ENCODE assay signal across 9 cellular contexts in genomic region chr20:17964632-17965031, GRCh38. TPM values are rescaled to one million over a fixed set of nuclear protein-coding genes. Genes with fewer than 3 reads are reported as not detected.
A peak's percentile ranks its signal among the peaks of the same experiment; 100 is the strongest.
DNase-seq lines count a peak whose midpoint lies in the region; ATAC-seq, FAIRE-seq and TF ChIP-seq lines count a peak whose summit lies in the region.
"Had no signal": no experiment of that assay in that cellular context is flagged by ENCODE, and none has a peak within 500 bp of the region (broad histone marks: within the 10 kb centered on the region; RNA-seq: fewer than 3 reads in every experiment).

No MANE protein-coding gene starts in this region.

- H3K27ac Mint-ChIP-seq in T-cell, result peak overlapping the region; percentile 76 to 82

- ATAC-seq in HCT116, result no peak
- no peak for ATAC-seq in T-cell (replicated peaks in 1 of 4)
- no peak for ATAC-seq in foreskin keratinocyte
- no peak for ATAC-seq in HG03520 (IDR thresholded peaks at IDR 0.05; ENCODE audit: unreplicated experiment)

- intact Hi-C loops in HCT116 (cut with micrococcal nuclease), result loop anchor here (10.0 kb wide), 1 partner anchor 310 kb away; no protein-coding TSS in a partner anchor

- no peaks in the 10 kb centered on the region for H3K27me3 Mint-ChIP-seq in T-cell

- no peak for TF ChIP-seq POLR2A in HCT116 (IDR thresholded peaks at IDR 0.05; ENCODE audit: borderline replicate concordance, extremely low read depth, insufficient read depth, insufficient read length)

- H3K9me2 ChIP-seq in HCT116 (ENCODE audit: insufficient read depth), result no peaks in the 10 kb centered on the region

- H3K9me3 Mint-ChIP-seq in T-cell, result no peaks in the 10 kb centered on the region

- H3K36me3 ChIP-seq in HCT116 (ENCODE audit: control insufficient read depth in 1 of 2, insufficient read depth in 2 of 2, low read length in 2 of 2) (peaks cover 3 to 30% of the 10 kb centered on the region in 2 experiments), small intestine (ENCODE audit: control insufficient read depth in 2 of 2, insufficient read depth in 2 of 2, low read length in 2 of 2) (no peaks in the 10 kb centered on the region)

- peaks cover 45% of the 10 kb centered on the region; the same call in 1 of the 2 replicates for H4K20me1 ChIP-seq in HCT116 (ENCODE audit: insufficient read depth)

- H3K27ac ChIP-seq in HCT116 (ENCODE audit: low read depth, low read length) (no peak overlapping the region), foreskin keratinocyte (peak overlapping the region; percentile 14), small intestine (ENCODE audit: low read depth in 1 of 2, low read length in 1 of 2) (peak overlapping the region; percentile 1 to 91)

- peak overlapping the region; percentile 88; the same call in 1 of the 2 replicates for H3K4me2 ChIP-seq in HCT116 (ENCODE audit: low read length)

- no peak for DNase-seq in HCT116 (ENCODE audit: low read depth, low spot score)
- DNase-seq in T-cell, result no peak
- no peak for DNase-seq in foreskin keratinocyte
- no peak for DNase-seq in small intestine
- no peak for DNase-seq in NCI-H2107 (lab: John Stamatoyannopoulos, UW)
- no peak for DNase-seq in stimulated activated CD4-positive, alpha-beta T cell treated with anti-CD3 and anti-CD28 coated beads, Interleukin-4, amount 100 ng/mL, for 24 hours
- DNase-seq: NCI-H1694; stimulated activated CD4-positive, alpha-beta T cell treated with anti-CD3 and anti-CD28 coated beads, Interleukin-2, amount 100 ng/mL, for 48 hours had no signal

- POLR2A ChIA-PET in HCT116 (lab: Charles Lee), result no interaction called here
- POLR2A ChIA-PET in T-cell (lab: Charles Lee), result no interaction called here

- RAD21 ChIA-PET in HCT116 (lab: Charles Lee; ENCODE audit: low non-redundant PET in 1 of 2, low total read pairs in 2 of 2, uncharacterized antibody in 2 of 2, unreplicated experiment in 2 of 2), result no interaction called here

- CTCF ChIA-PET in HCT116 (lab: Charles Lee), result no interaction called here
- CTCF ChIA-PET in T-cell (lab: Charles Lee), result interaction anchor here in 1 of 2 donors (0.7 to 1.1 kb wide), 2 partner anchors 282 to 285 kb away, joined by 3 read pairs; partner anchors contain the start of gene RRBP1

- H3K9me3 ChIP-seq in HCT116 (ENCODE audit: control insufficient read depth in 1 of 2, insufficient read depth in 1 of 2, low read depth in 1 of 2, low read length in 2 of 2) (no peaks in the 10 kb centered on the region), small intestine (ENCODE audit: control insufficient read depth, low read depth) (no peaks in the 10 kb centered on the region)

- no peak overlapping the region for H3K4me3 ChIP-seq in HCT116 (replicated peaks in 1 of 2; ENCODE audit: low read depth in 1 of 2, low read length in 2 of 2)
- H3K4me3 ChIP-seq in small intestine (ENCODE audit: low read depth in 1 of 2, low read length in 2 of 2), result no peak overlapping the region

- H3K79me2 ChIP-seq in HCT116 (ENCODE audit: insufficient read depth, low read length), result peaks cover 97% of the 10 kb centered on the region

- FAIRE-seq in small intestine (lab: Jason Lieb, UNC), result no peak

- H3K9ac ChIP-seq in HCT116 (ENCODE audit: low read length), result peak overlapping the region; percentile 5; the same call in 1 of the 2 replicates

- no peak overlapping the region for H2AFZ ChIP-seq in HCT116 (ENCODE audit: low read depth, low read length, poor library complexity, severe bottlenecking)

- no TSS peak for BruUV-seq in HCT116 (replicated peaks; lab: Mats Ljungman, UMichigan)

- peaks cover 7% of the 10 kb centered on the region for H3K36me3 Mint-ChIP-seq in T-cell

- peaks cover 76 to 87% (median 77%) of the 10 kb centered on the region in 3 donors for H3K4me1 Mint-ChIP-seq in T-cell

- 39 to 55% (median 43%) methylated on average over 3 of the region's 3 CpGs for WGBS in small intestine, 3 donors

- H3K27me3 ChIP-seq in HCT116 (ENCODE audit: insufficient read depth, low read length) (no peaks in the 10 kb centered on the region), foreskin keratinocyte (no peaks in the 10 kb centered on the region), small intestine (ENCODE audit: control insufficient read depth in 2 of 2, insufficient read depth in 2 of 2, low read length in 2 of 2) (no peaks in the 10 kb centered on the region)

- TF ChIP-seq RAD21 in HCT116 (IDR thresholded peaks at IDR 0.05; ENCODE audit: low read depth), result no peak

- peaks cover 20 to 62% of the 10 kb centered on the region in 2 experiments for H3K4me1 ChIP-seq in HCT116 (ENCODE audit: control insufficient read depth in 1 of 2, insufficient read depth in 2 of 2, low read length in 2 of 2)
- peaks cover 14% of the 10 kb centered on the region for H3K4me1 ChIP-seq in foreskin keratinocyte
- peaks cover 15 to 34% of the 10 kb centered on the region in 2 donors for H3K4me1 ChIP-seq in small intestine (ENCODE audit: control insufficient read depth in 2 of 2, insufficient read depth in 1 of 2, low read depth in 1 of 2, low read length in 1 of 2)

- TF ChIP-seq CTCF in HCT116 (IDR thresholded peaks at IDR 0.05 in 2 of 3, conservative IDR thresholded peaks at IDR 0.05 in 1 of 3; ENCODE audit: borderline replicate concordance in 1 of 3, insufficient read depth in 1 of 3, low read depth in 2 of 3, low read length in 2 of 3) (no peak), foreskin keratinocyte (conservative IDR thresholded peaks at IDR 0.05) (no peak)

- H3K4me3 Mint-ChIP-seq in T-cell, result peak overlapping the region; percentile 91 to 96 (median 95)

TF ChIP-seq in HCT116, 20 proteins besides CTCF, POLR2A, EP300 and RAD21:
- no peak for TF ChIP-seq CBX3 (IDR thresholded peaks at IDR 0.05; ENCODE audit: low read depth)
- TF ChIP-seq EZH2phosphoT487 (IDR thresholded peaks at IDR 0.05; ENCODE audit: borderline replicate concordance), result no peak
- TF ChIP-seq JUND (IDR thresholded peaks at IDR 0.05), result no peak
- TF ChIP-seq POLR2AphosphoS5 (IDR thresholded peaks at IDR 0.05; ENCODE audit: low read depth, low read length), result no peak
- TF ChIP-seq YY1 (IDR thresholded peaks at IDR 0.05; ENCODE audit: extremely low read depth, insufficient replicate concordance, low read depth, low read length), result no peak
- no peak for TF ChIP-seq EGR1 (IDR thresholded peaks at IDR 0.05; ENCODE audit: low read depth)
- no peak for TF ChIP-seq ATF3 (IDR thresholded peaks at IDR 0.05)
- no peak for TF ChIP-seq TCF7L2 (IDR thresholded peaks at IDR 0.05; ENCODE audit: borderline replicate concordance, extremely low read depth, insufficient read depth, insufficient read length)
- TF ChIP-seq ELF1 (IDR thresholded peaks at IDR 0.05; ENCODE audit: borderline replicate concordance, low read depth), result no peak
- TF ChIP-seq, protein P1, sequence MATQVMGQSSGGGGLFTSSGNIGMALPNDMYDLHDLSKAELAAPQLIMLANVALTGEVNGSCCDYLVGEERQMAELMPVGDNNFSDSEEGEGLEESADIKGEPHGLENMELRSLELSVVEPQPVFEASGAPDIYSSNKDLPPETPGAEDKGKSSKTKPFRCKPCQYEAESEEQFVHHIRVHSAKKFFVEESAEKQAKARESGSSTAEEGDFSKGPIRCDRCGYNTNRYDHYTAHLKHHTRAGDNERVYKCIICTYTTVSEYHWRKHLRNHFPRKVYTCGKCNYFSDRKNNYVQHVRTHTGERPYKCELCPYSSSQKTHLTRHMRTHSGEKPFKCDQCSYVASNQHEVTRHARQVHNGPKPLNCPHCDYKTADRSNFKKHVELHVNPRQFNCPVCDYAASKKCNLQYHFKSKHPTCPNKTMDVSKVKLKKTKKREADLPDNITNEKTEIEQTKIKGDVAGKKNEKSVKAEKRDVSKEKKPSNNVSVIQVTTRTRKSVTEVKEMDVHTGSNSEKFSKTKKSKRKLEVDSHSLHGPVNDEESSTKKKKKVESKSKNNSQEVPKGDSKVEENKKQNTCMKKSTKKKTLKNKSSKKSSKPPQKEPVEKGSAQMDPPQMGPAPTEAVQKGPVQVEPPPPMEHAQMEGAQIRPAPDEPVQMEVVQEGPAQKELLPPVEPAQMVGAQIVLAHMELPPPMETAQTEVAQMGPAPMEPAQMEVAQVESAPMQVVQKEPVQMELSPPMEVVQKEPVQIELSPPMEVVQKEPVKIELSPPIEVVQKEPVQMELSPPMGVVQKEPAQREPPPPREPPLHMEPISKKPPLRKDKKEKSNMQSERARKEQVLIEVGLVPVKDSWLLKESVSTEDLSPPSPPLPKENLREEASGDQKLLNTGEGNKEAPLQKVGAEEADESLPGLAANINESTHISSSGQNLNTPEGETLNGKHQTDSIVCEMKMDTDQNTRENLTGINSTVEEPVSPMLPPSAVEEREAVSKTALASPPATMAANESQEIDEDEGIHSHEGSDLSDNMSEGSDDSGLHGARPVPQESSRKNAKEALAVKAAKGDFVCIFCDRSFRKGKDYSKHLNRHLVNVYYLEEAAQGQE (IDR thresholded peaks at IDR 0.05; ENCODE audit: low read depth), result no peak
- no peak for TF ChIP-seq SIN3A (IDR thresholded peaks at IDR 0.05; ENCODE audit: low read depth)
- no peak for TF ChIP-seq SP1 (IDR thresholded peaks at IDR 0.05; ENCODE audit: low read depth)
- no peak for TF ChIP-seq ZNF274 (IDR thresholded peaks at IDR 0.05; ENCODE audit: low read depth, low read length)
- TF ChIP-seq EZH2 (IDR thresholded peaks at IDR 0.05), result no peak
TF ChIP-seq in HCT116: peak in this region for 0.

RNA-seq across cellular contexts. Expression of gene SNX5, which starts 4.0 kb away (rescaled TPM):
- total RNA-seq in HCT116 (2021; ENCODE audit: unreplicated experiment) (159 TPM), T-cell (10 to 100 TPM; 53.6 to 68.9 (median 56.7) TPM), foreskin keratinocyte (145 and 154 TPM in 2 replicates)
- polyA plus RNA-seq in HCT116 (2012), result 85.0 and 93.2 TPM in 2 replicates
- polyA plus RNA-seq in foreskin keratinocyte (104 and 126 TPM in 2 replicates), small intestine (10 to 100 TPM; 67.8 to 79.4 (median 78.7) TPM)

RNA-seq across cellular contexts. Expression of gene MGME1, which starts 4.2 kb away (rescaled TPM):
- total RNA-seq in HCT116 (2021; ENCODE audit: unreplicated experiment) (37.1 TPM), T-cell (10 to 100 TPM in 3 of 5 donors, 1 to 10 TPM in 2; 7.3 to 15.0 (median 12.8) TPM), foreskin keratinocyte (29.3 and 30.6 TPM in 2 replicates)
- 20.1 and 25.3 TPM in 2 replicates for polyA plus RNA-seq in HCT116 (2012)
- polyA plus RNA-seq in foreskin keratinocyte (25.3 and 28.8 TPM in 2 replicates), small intestine (10 to 100 TPM; 10.5 to 14.1 (median 13.8) TPM)
